14 cellular contexts compared by ENCODE assay signal in the genomic region with DNA sequence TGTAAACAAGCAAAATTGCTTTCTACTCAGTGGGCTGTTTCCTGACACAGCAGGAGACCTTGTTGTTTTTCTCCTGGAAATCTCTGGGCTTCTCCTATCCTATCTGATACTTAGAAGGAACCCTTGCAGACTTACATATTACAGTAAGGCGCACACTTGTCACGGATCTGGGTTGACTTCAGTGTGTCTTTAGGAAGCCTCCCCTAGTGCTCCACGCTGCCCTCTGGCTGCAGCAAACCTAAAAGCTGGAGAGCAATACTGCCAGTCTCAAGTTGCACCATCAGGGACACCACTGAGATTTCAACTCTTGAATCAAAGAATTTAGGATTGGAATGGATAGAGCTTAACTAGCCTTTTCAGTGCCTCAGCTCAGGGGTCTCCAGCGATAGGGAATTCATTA.
DNase-seq lines count a peak whose midpoint lies in the region; ATAC-seq and TF ChIP-seq lines count a peak whose summit lies in the region.
"Had no signal": no experiment of that assay in that cellular context is flagged by ENCODE, and none has a peak within 500 bp of the region (broad histone marks: within the 10 kb centered on the region; RNA-seq: fewer than 3 reads in every experiment).

No MANE protein-coding gene starts in this region.

- no peak overlapping the region for H3K27ac ChIP-seq in colonic mucosa
- H3K27ac ChIP-seq: BLaER1 treated with 17β-estradiol and CSF1 and Interleukin-3, amounts not matched to agents 10 nM and 100 nM had no signal

- H3K36me3 Mint-ChIP-seq in Calu3 (ENCODE audit: insufficient read depth, unreplicated experiment): no peaks in the 10 kb centered on the region

- H3K27ac Mint-ChIP-seq in Calu3 (ENCODE audit: unreplicated experiment): no peak overlapping the region
- H3K27ac Mint-ChIP-seq: stimulated activated naive CD8-positive, alpha-beta T cell treated with anti-CD3 and anti-CD28 coated beads, Interleukin-15, Interleukin-2, amounts not matched to agents 100 ng/mL and 50 ng/mL, for 24 hours had no signal

- no peak overlapping the region for H3K9ac ChIP-seq in colonic mucosa (ENCODE audit: low read depth in 2 of 2, low read length in 2 of 2)
- H3K9ac ChIP-seq: BLaER1 treated with 17β-estradiol and CSF1 and Interleukin-3, amounts not matched to agents 10 nM and 100 nM had no signal

- H3K36me3 ChIP-seq in colonic mucosa (no peaks in the 10 kb centered on the region), mucosa of descending colon (ENCODE audit: low read depth) (no peaks in the 10 kb centered on the region)
- H3K36me3 ChIP-seq: BLaER1 treated with 17β-estradiol and CSF1 and Interleukin-3, amounts not matched to agents 10 nM and 100 nM had no signal

- no peak overlapping the region for H3K4me3 ChIP-seq in colonic mucosa
- no peak overlapping the region for H3K4me3 ChIP-seq in mucosa of descending colon
- H3K4me3 ChIP-seq: BLaER1 treated with 17β-estradiol and CSF1 and Interleukin-3, amounts not matched to agents 10 nM and 100 nM had no signal

- intact Hi-C loops in Calu3 (cut with micrococcal nuclease; ENCODE audit: unreplicated experiment) (loop anchor here (5.0 kb wide), 1 partner anchor 524 kb away; the partner anchor contains the start of gene ZNF503), colonic mucosa (cut with DNase I) (no loop called here), mucosa of descending colon (cut with DNase I, micrococcal nuclease) (no loop called here)

- CTCF ChIA-PET in Calu3 (lab: Charles Lee): interaction anchor here (0.5 to 0.8 kb wide), 2 partner anchors 275 to 567 kb away, joined by 3 read pairs; no protein-coding TSS in a partner anchor

- H3K27me3 ChIP-seq in colonic mucosa: no peaks in the 10 kb centered on the region
- H3K27me3 ChIP-seq: BLaER1 treated with 17β-estradiol and CSF1 and Interleukin-3, amounts not matched to agents 10 nM and 100 nM had no signal

- no peaks in the 10 kb centered on the region for H3K9me3 ChIP-seq in colonic mucosa
- H3K9me3 ChIP-seq in mucosa of descending colon: no peaks in the 10 kb centered on the region
- H3K9me3 ChIP-seq: BLaER1 treated with 17β-estradiol and CSF1 and Interleukin-3, amounts not matched to agents 10 nM and 100 nM had no signal

- H3K9me3 Mint-ChIP-seq in Calu3 (ENCODE audit: low read depth, unreplicated experiment): no peaks in the 10 kb centered on the region
- H3K9me3 Mint-ChIP-seq: dendritic cell treated with granulocyte-macrophage colony-stimulating factor and Interleukin-4, amounts not matched to agents 40 ng/mL and 50 ng/mL, for 4 days; stimulated activated naive CD8-positive, alpha-beta T cell treated with anti-CD3 and anti-CD28 coated beads, Interleukin-15, Interleukin-2, amounts not matched to agents 100 ng/mL and 50 ng/mL, for 24 hours had no signal

- H3K4me3 Mint-ChIP-seq in Calu3 (ENCODE audit: low read depth, unreplicated experiment): no peak overlapping the region
- H3K4me3 Mint-ChIP-seq: dendritic cell treated with granulocyte-macrophage colony-stimulating factor and Interleukin-4, amounts not matched to agents 40 ng/mL and 50 ng/mL, for 4 days; stimulated activated naive CD8-positive, alpha-beta T cell treated with anti-CD3 and anti-CD28 coated beads, Interleukin-15, Interleukin-2, amounts not matched to agents 100 ng/mL and 50 ng/mL, for 24 hours had no signal

- TF ChIP-seq CTCF in Calu3 (IDR thresholded peaks at IDR 0.05; ENCODE audit: unreplicated experiment) (no peak), colonic mucosa (IDR thresholded peaks at IDR 0.05) (peak; percentile 43), mucosa of descending colon (IDR thresholded peaks at IDR 0.05) (no peak)

- no peak for ATAC-seq in GM21529 (IDR thresholded peaks at IDR 0.05; ENCODE audit: unreplicated experiment)
- ATAC-seq in HG03342 (IDR thresholded peaks at IDR 0.05; ENCODE audit: unreplicated experiment): no peak
- ATAC-seq in mucosa of descending colon: no peak

- peak; percentile 33 for DNase-seq in Calu3
- peak; percentile 10 for DNase-seq in LoVo (ENCODE audit: low spot score)
- peak; percentile 40 for DNase-seq in colonic mucosa
- peak; percentile 26 for DNase-seq in midbrain (lab: John Stamatoyannopoulos, UW)
- DNase-seq in mucosa of descending colon: no peak
- no peak for DNase-seq in activated CD8-positive, alpha-beta memory T cell treated with anti-CD3 and anti-CD28 coated beads for 24 hours
- DNase-seq: activated CD4-positive, alpha-beta T cell treated with anti-CD3 and anti-CD28 coated beads for 1 hour; EL; NCI-H226 had no signal

- H3K4me1 ChIP-seq in colonic mucosa (no peaks in the 10 kb centered on the region), mucosa of descending colon (ENCODE audit: low read depth) (no peaks in the 10 kb centered on the region)

- H3K27me3 Mint-ChIP-seq in Calu3 (ENCODE audit: unreplicated experiment): peaks cover 59% of the 10 kb centered on the region
- H3K27me3 Mint-ChIP-seq: dendritic cell treated with granulocyte-macrophage colony-stimulating factor and Interleukin-4, amounts not matched to agents 40 ng/mL and 50 ng/mL, for 4 days had no signal

- BruUV-seq in Calu3 (replicated peaks; lab: Mats Ljungman, UMichigan): no TSS peak

- H3K4me1 Mint-ChIP-seq in Calu3 (ENCODE audit: low read depth, unreplicated experiment): no peaks in the 10 kb centered on the region

Comparison
In these comparisons a context has a peak if more than half of its experiments do, and no peak if none do; other contexts are left out.
1. DNase-seq: peak in Calu3 (single experiment), LoVo (single experiment), colonic mucosa (single experiment) and midbrain (single experiment); none in mucosa of descending colon (0 of 3) and activated CD8-positive, alpha-beta memory T cell treated with anti-CD3 and anti-CD28 coated beads for 24 hours (single experiment).